In the genomic region with DNA sequence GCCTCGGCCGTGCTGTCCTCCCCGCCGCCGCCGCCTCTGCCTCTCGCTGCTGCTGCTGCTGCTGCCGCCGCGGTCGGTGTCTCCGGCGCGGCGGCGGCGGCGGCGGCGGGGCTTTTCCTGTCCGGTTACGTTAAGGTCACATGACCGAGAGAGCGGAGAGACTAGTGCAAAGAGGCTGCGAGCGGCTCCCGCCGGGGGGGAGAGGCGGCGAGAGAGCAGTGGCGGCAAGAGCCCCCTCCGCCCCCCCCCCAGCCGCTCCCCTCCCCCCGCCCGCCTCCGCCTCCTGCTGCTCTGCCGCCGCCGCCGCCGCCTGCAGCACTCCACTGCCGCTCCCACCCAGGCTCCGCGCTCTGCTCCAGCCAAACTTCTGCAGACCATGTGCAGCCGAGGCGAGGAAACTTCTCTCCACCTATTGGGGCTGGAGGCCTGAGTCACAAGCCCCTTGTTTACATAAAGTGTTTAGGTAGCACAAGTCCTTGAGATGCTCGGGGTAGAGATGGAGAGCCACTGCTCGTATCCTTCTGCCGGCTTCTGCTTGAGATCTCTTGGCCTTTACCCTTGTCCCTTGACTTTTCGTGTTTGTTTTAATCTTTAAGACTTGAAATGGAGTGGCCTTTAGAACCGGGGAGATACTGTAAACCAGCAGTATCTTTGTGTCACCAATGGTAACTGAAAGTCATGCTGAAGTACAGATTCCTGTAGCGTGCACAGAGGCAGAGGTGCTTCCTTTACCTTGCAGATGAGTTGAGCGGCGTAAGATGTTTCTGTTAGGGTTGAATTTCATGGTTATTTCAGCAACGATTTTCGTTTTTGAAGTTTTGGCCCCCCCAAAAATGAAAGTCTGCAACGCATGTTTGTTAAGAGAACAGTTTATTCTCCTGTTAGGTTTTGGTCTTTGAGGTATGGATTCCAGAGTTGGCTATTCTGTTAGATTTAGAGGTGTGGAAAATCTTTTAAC, we compare ENCODE assay signal across 8 cellular contexts. TPM values are rescaled to one million over a fixed set of nuclear protein-coding genes. Genes with fewer than 3 reads are reported as not detected.
DNase-seq lines count a peak whose midpoint lies in the region; ATAC-seq and TF ChIP-seq lines count a peak whose summit lies in the region.

A gene with protein sequence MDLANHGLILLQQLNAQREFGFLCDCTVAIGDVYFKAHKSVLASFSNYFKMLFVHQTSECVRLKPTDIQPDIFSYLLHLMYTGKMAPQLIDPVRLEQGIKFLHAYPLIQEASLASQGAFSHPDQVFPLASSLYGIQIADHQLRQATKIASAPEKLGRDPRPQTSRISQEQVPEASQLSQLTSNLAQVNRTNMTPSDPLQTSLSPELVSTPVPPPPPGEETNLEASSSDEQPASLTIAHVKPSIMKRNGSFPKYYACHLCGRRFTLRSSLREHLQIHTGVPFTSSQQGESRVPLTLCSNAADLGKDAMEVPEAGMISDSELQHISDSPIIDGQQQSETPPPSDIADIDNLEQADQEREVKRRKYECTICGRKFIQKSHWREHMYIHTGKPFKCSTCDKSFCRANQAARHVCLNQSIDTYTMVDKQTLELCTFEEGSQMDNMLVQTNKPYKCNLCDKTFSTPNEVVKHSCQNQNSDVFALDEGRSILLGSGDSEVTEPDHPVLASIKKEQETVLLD (minus strand): TSS at position 89 of the 958 bp plus-strand sequence. CDS start 17,922 bp downstream, outside the sequence.

- intact Hi-C loops in lower leg skin (cut with DNase I; ENCODE audit: low total_unique reads): no loop called here

- WGBS in lower leg skin, 2 donors: 1 to 2% methylated on average over 11 to 36 of the region's 57 CpGs

- TF ChIP-seq CTCF in lower leg skin (IDR thresholded peaks at IDR 0.05): no peak

- no peaks in the 10 kb centered on the region for H3K36me3 ChIP-seq in duodenal mucosa (ENCODE audit: control insufficient read depth in 1 of 2, insufficient read depth in 2 of 2, low read length in 2 of 2)

- H3K4me3 ChIP-seq in duodenal mucosa (ENCODE audit: low read depth in 1 of 2, low read length in 2 of 2) (peak within 1 kb of the TSS; percentile 76 to 82), lower leg skin (ENCODE audit: low read depth, poor library complexity, severe bottlenecking) (peak within 1 kb of the TSS; percentile 79)

- peaks cover 28 to 35% of the 10 kb centered on the region in 2 donors for H3K4me1 ChIP-seq in duodenal mucosa (ENCODE audit: control insufficient read depth in 1 of 2, insufficient read depth in 2 of 2, low read length in 2 of 2)

- peak within 1 kb of the TSS; percentile 99 for H3K27ac ChIP-seq in duodenal mucosa (ENCODE audit: low read depth, low read length)

- DNase-seq in NCI-H1417 (lab: John Stamatoyannopoulos, UW) (peak; percentile 73 to 85 (median 84)), NCI-H1417 treated with DMSO at 0.1 percent for 48 hours (lab: John Stamatoyannopoulos, UW) (no peak), NCI-H526 treated with DMSO at 0.1 percent for 48 hours (lab: John Stamatoyannopoulos, UW) (peak; percentile 79), lower leg skin (ENCODE audit: low spot score in 2 of 2) (peak; percentile 64 to 93)
- peak; percentile 55 to 65 for DNase-seq in activated CD4-positive, alpha-beta T cell treated with anti-CD3 and anti-CD28 coated beads, Interleukin-2, amount 50 U/mL, for 48 hours
- DNase-seq in stimulated activated CD4-positive, alpha-beta T cell treated with anti-CD3 and anti-CD28 coated beads, Interleukin-4, amount 100 ng/mL, for 24 hours: peak; percentile 68

- H3K9ac ChIP-seq in duodenal mucosa (ENCODE audit: low read depth in 1 of 2, low read length in 2 of 2): peak within 1 kb of the TSS; percentile 78 to 83

- TF ChIP-seq POLR2A in lower leg skin (IDR thresholded peaks at IDR 0.05): no peak

- H3K9me3 ChIP-seq in duodenal mucosa (ENCODE audit: control insufficient read depth in 1 of 2, low read length in 2 of 2): no peaks in the 10 kb centered on the region

- peak; percentile 6 for ATAC-seq in HG03039 (IDR thresholded peaks at IDR 0.05; ENCODE audit: unreplicated experiment)

- no peaks in the 10 kb centered on the region for H3K27me3 ChIP-seq in duodenal mucosa (ENCODE audit: control insufficient read depth in 1 of 2, insufficient read depth in 2 of 2, low read length in 2 of 2)

RNA-seq across cellular contexts. Expression of the gene that starts here (rescaled TPM):
- 10 to 100 TPM; 10.9 to 12.3 (median 11.3) TPM for total RNA-seq in lower leg skin
